In the genomic region with DNA sequence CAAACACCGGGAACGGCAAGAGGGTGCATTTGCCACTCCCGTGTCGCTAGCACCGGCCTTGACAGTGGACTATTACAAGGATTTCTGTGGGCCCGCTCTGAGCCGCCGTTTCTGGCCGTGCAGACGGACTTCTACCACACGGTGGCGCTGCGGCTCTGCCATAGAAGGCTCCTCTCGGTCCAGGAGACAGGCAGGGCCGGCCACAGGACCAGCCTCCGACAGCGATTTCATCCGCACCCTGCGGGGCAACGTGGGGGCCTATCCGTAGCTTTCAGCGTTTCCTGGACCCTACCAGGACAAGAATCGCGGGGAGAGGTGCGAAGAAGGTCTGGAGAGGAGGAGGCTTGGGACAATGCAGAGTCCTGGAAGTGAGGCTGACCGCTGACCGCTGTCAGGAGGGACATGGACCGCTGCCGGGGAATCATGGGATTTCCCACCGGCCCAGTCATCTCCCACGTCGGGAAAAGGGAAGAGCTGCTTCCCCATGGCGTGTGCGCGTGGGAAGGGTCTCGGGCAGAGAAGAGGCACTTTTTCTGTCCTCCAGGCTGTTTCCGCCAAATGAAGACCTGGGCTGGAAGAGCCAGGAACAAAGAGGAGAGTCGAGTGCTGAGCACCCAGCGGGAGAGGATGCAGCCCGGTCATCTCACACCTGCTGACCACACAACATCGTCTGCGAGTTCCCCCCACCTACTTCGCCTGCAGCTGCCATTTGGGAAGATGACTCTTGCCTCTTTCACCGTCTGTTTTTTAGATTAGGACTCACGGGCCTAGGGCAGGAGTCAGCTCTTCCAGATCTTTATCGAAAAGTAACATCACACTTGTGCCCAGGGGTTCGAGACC, we compare ENCODE assay signal across 8 cellular contexts. TPM values are rescaled to one million over a fixed set of nuclear protein-coding genes. Genes with fewer than 3 reads are reported as not detected.
DNase-seq lines count a peak whose midpoint lies in the region; ATAC-seq and TF ChIP-seq lines count a peak whose summit lies in the region.

No MANE protein-coding gene starts in this region.

- no peaks in the 10 kb centered on the region for H4K20me1 ChIP-seq in H9 (ENCODE audit: control insufficient read depth, insufficient read depth, insufficient read length)

- no peak overlapping the region for H3K27ac Mint-ChIP-seq in H9
- H3K27ac Mint-ChIP-seq in progenitor cell of endocrine pancreas, result no peak overlapping the region

- no peak for TF ChIP-seq POLR2A in transverse colon (IDR thresholded peaks at IDR 0.05)

- TF ChIP-seq CTCF in H9 (conservative IDR thresholded peaks at IDR 0.05), result peak; percentile 96
- peak; percentile 86 to 97 (median 95) for TF ChIP-seq CTCF in heart right ventricle (IDR thresholded peaks at IDR 0.05)
- peak; percentile 92 for TF ChIP-seq CTCF in progenitor cell of endocrine pancreas (IDR thresholded peaks at IDR 0.05; ENCODE audit: unreplicated experiment)
- TF ChIP-seq CTCF in transverse colon (IDR thresholded peaks at IDR 0.05), result peak; percentile 89 to 93 (median 93)

- H3K36me3 Mint-ChIP-seq in H9 (ENCODE audit: insufficient read depth in 1 of 3, low read depth in 3 of 3) (no peaks in the 10 kb centered on the region), progenitor cell of endocrine pancreas (ENCODE audit: insufficient read depth) (no peaks in the 10 kb centered on the region)

- no peak overlapping the region for H2BK5ac ChIP-seq in H9 (ENCODE audit: insufficient read length, low read length)

- H2BK20ac ChIP-seq in H9 (ENCODE audit: low read depth, low read length, poor library complexity, severe bottlenecking), result no peak overlapping the region

- H3K36me3 ChIP-seq in heart right ventricle (no peaks in the 10 kb centered on the region), transverse colon (no peaks in the 10 kb centered on the region)

- no peak overlapping the region for H2BK12ac ChIP-seq in H9 (ENCODE audit: insufficient read length, low read depth, low read length)

- H3K27me3 ChIP-seq in H9 (ENCODE audit: insufficient read depth, low read length), result no peaks in the 10 kb centered on the region; the same call in 1 of the 2 replicates
- H3K27me3 ChIP-seq in heart right ventricle, result no peaks in the 10 kb centered on the region
- H3K27me3 ChIP-seq in transverse colon, result no peaks in the 10 kb centered on the region

- no peak overlapping the region for H3K23ac ChIP-seq in H9 (ENCODE audit: insufficient read length, low read depth, low read length)

- no peaks in the 10 kb centered on the region for H3K79me1 ChIP-seq in H9 (ENCODE audit: insufficient read depth, low read depth, low read length, poor library complexity, severe bottlenecking)

- H3K4me1 Mint-ChIP-seq in H9, result peaks cover 15 to 16% of the 10 kb centered on the region in 2 experiments
- H3K4me1 Mint-ChIP-seq in progenitor cell of endocrine pancreas (ENCODE audit: low read depth), result peaks cover 1% of the 10 kb centered on the region

- peak; percentile 73 for DNase-seq in DMS114 treated with DMSO at 0.1 percent for 48 hours (lab: John Stamatoyannopoulos, UW; ENCODE audit: unreplicated experiment)
- DNase-seq in H9, result peak; percentile 89
- DNase-seq in NCI-H1105 (lab: John Stamatoyannopoulos, UW), result peak; percentile 70
- peak; percentile 76 for DNase-seq in SW480 (ENCODE audit: low spot score)
- peak; percentile 54 for DNase-seq in activated naive CD8-positive, alpha-beta T cell treated with anti-CD3 and anti-CD28 coated beads, Interleukin-2, amount 50 U/mL, for 16 hours (ENCODE audit: low read depth, low spot score)
- peak; percentile 88 to 95 for DNase-seq in heart right ventricle
- peak; percentile 85 for DNase-seq in progenitor cell of endocrine pancreas (ENCODE audit: low spot score, unreplicated experiment)
- DNase-seq in transverse colon, result peak; percentile 91

- H3K27me3 Mint-ChIP-seq in H9 (ENCODE audit: low read depth) (peaks cover 21% of the 10 kb centered on the region), progenitor cell of endocrine pancreas (peaks cover 25% of the 10 kb centered on the region)

- no peak overlapping the region for H3K18ac ChIP-seq in H9 (ENCODE audit: insufficient read length, low read depth, low read length)

- no peaks in the 10 kb centered on the region for H3K79me2 ChIP-seq in H9 (ENCODE audit: insufficient read depth, low read length)

- no peak for TF ChIP-seq EP300 in transverse colon (IDR thresholded peaks at IDR 0.05; ENCODE audit: low read depth)

- H3K9me3 Mint-ChIP-seq in H9 (no peaks in the 10 kb centered on the region; a peak in 1 of 5 replicates), progenitor cell of endocrine pancreas (ENCODE audit: low read depth) (no peaks in the 10 kb centered on the region)

- H3T11ph ChIP-seq in H9 (ENCODE audit: low read length), result no peak overlapping the region

- H2AK5ac ChIP-seq in H9 (ENCODE audit: insufficient read length, low read length), result no peak overlapping the region

- no peaks in the 10 kb centered on the region for H3K4me1 ChIP-seq in H9 (ENCODE audit: insufficient read depth, low read length)
- peaks cover 0 to 33% (median 27%) of the 10 kb centered on the region in 9 donors for H3K4me1 ChIP-seq in heart right ventricle
- peaks cover 11 to 23% (median 17%) of the 10 kb centered on the region in 4 donors for H3K4me1 ChIP-seq in transverse colon

- no peak overlapping the region for H3K9ac ChIP-seq in H9 (ENCODE audit: extremely low read depth, insufficient read length, low read length)

- H3K4me2 ChIP-seq in H9 (ENCODE audit: insufficient read depth, insufficient read length, low read length), result peak overlapping the region; percentile 37

- no peaks in the 10 kb centered on the region for H3K23me2 ChIP-seq in H9 (ENCODE audit: insufficient read length, low read depth, low read length, poor library complexity, severe bottlenecking)

- H3K56ac ChIP-seq in H9 (ENCODE audit: insufficient read length, low read depth, low read length), result no peak overlapping the region

- no peak overlapping the region for H4K5ac ChIP-seq in H9 (ENCODE audit: insufficient read length, low read depth, low read length)

- H2BK15ac ChIP-seq in H9 (ENCODE audit: low read depth, low read length), result no peak overlapping the region

- H4K91ac ChIP-seq in H9 (ENCODE audit: insufficient read length, low read depth, low read length), result no peak overlapping the region

- H4K8ac ChIP-seq in H9 (replicated peaks; ENCODE audit: insufficient read length, low read depth, low read length), result no peak overlapping the region

- H3K27ac ChIP-seq in H9 (ENCODE audit: insufficient read length, low read depth, low read length), result no peak overlapping the region
- H3K27ac ChIP-seq in heart right ventricle, result peak overlapping the region in 7 of 10 donors; percentile 17 to 74 (median 57)
- peak overlapping the region in 3 of 4 donors; percentile 18 to 36 (median 19) for H3K27ac ChIP-seq in transverse colon

- H3K4me3 Mint-ChIP-seq in H9 (peak overlapping the region; percentile 47 to 54; a peak in 4 of 5 replicates), progenitor cell of endocrine pancreas (ENCODE audit: low read depth) (peak overlapping the region; percentile 25)

- H3K9me3 ChIP-seq in H9 (ENCODE audit: control insufficient read depth, low read depth, low read length), result no peaks in the 10 kb centered on the region
- no peaks in the 10 kb centered on the region for H3K9me3 ChIP-seq in heart right ventricle
- no peaks in the 10 kb centered on the region for H3K9me3 ChIP-seq in transverse colon

- intact Hi-C loops in heart right ventricle (cut with DNase I), result loop anchor here in 9 of 10 donors (1.0 to 10.0 kb wide), 16 partner anchors 109 to 781 kb away; a partner anchor contains a TSS
- intact Hi-C loops in transverse colon (cut with DNase I; ENCODE audit: low total_unique reads), result loop anchor here (5.0 to 10.0 kb wide), 3 partner anchors 119 to 654 kb away; a partner anchor contains a TSS

- no peak overlapping the region for H2BK120ac ChIP-seq in H9 (ENCODE audit: low read depth, low read length, poor library complexity, severe bottlenecking)

- H3K14ac ChIP-seq in H9 (ENCODE audit: insufficient read depth, low read length), result no peak overlapping the region

- H3K4ac ChIP-seq in H9 (ENCODE audit: low read depth, low read length), result no peak overlapping the region

- H3K4me3 ChIP-seq in heart right ventricle (peak overlapping the region in 9 of 10 donors; percentile 14 to 56 (median 48)), transverse colon (peak overlapping the region in 2 of 4 donors; percentile 10 to 19)

- no peak overlapping the region for H2AFZ ChIP-seq in H9 (ENCODE audit: low read length)

- in situ Hi-C loops in transverse colon (cut with MboI; ENCODE audit: low pct_ligation_motif_present in 1 of 4, low pct_unique_long_range_greater_than_20kb in 1 of 4, low sequenced_read_pairs in 3 of 4), result loop anchor here (5.0 to 25.0 kb wide), 8 partner anchors 109 to 749 kb away; a partner anchor contains a TSS

- no CpG with 5 or more reads among the region's 47 CpGs for WGBS in H9 (ENCODE audit: extremely low coverage, insufficient read length, low lambda C conversion rate)
- WGBS in heart right ventricle, 2 donors, result 22 to 24% methylated on average over 46 to 47 of the region's 47 CpGs
- 29% methylated on average over 47 of the region's 47 CpGs; no CpG with 5 or more reads in 1 of the 2 donors for WGBS in transverse colon (ENCODE audit: low coverage in 1 of 2), 2 donors

- peak; percentile 89 to 96 (median 93) for ATAC-seq in heart right ventricle

RNA-seq across cellular contexts. Expression of a gene that starts 35.5 kb away (rescaled TPM):
- total RNA-seq in H9 (2021), result 5.3 and 6.6 TPM in 2 replicates
- 1 to 10 TPM in 9 of 10 donors, under 1 TPM in 1; 0.80 to 5.0 (median 2.7) TPM for total RNA-seq in heart right ventricle
- polyA plus RNA-seq in heart right ventricle, result 1 to 10 TPM; 2.0 to 6.4 TPM
- 14.5 and 16.7 TPM in 2 replicates for total RNA-seq in progenitor cell of endocrine pancreas
- 10 to 100 TPM in 1 of 4 donors, 1 to 10 TPM in 2, not detected in 1; 1.9 to 29.4 (median 4.0) TPM for total RNA-seq in transverse colon
